In genomic region chr13:113945857-113946408, GRCh38 we compare ENCODE assay signal across 19 cellular contexts.
"Had no signal": no experiment of that assay in that cellular context is flagged by ENCODE, and none has a peak within 500 bp of the region (broad histone marks: within the 10 kb centered on the region; RNA-seq: fewer than 3 reads in every experiment).

No MANE protein-coding gene starts in this region.

- H3K9me3 ChIP-seq: ascending aorta, esophagus muscularis mucosa, gastroesophageal sphincter, heart left ventricle, left ventricle myocardium inferior, tibial nerve had no signal

- DNase-seq: activated CD4-positive, alpha-beta T cell treated with anti-CD3 and anti-CD28 coated beads, Interleukin-2, amount 50 U/mL, for 1 hour; activated CD8-positive, alpha-beta memory T cell treated with anti-CD3 and anti-CD28 coated beads, Interleukin-2, amount 50 U/mL, for 4 hours; activated effector memory CD4-positive, alpha-beta T cell treated with Interleukin-2 at 50 U/mL for 16 hours; activated naive CD4-positive, alpha-beta T cell treated with anti-CD3 and anti-CD28 coated beads, Interleukin-2, amount 10 ng/mL, durations not matched to agents 7 days and 5 days; activated T-cell treated with anti-CD3 and anti-CD28 coated beads, Interleukin-2, amount 50 U/mL, for 4 hours; cerebellar nuclear complex; effector CD8-positive, alpha-beta T cell; left ventricle myocardium inferior; stimulated activated CD8-positive, alpha-beta memory T cell treated with anti-CD3 and anti-CD28 coated beads, Interleukin-4, amount 100 ng/mL, for 48 hours; stimulated activated naive CD4-positive, alpha-beta T cell; T-cell; T1000 had no signal

- H3K4me3 ChIP-seq: ascending aorta, esophagus muscularis mucosa, gastroesophageal sphincter, heart left ventricle, left ventricle myocardium inferior, tibial nerve had no signal

- H3K9me3 Mint-ChIP-seq: activated naive CD4-positive, alpha-beta T cell treated with anti-CD3 and anti-CD28 coated beads, Interleukin-2, amount 10 ng/mL, durations not matched to agents 7 days and 5 days; activated T-cell treated with anti-CD3 and anti-CD28 coated beads, Interleukin-2, amount 50 U/mL, for 4 hours; T-cell had no signal

- ATAC-seq: activated CD4-positive, CD25-positive, alpha-beta regulatory T cell treated with anti-CD3 and anti-CD28 coated beads, Interleukin-2, amount 50 U/mL, for 24 hours; activated T-cell treated with anti-CD3 and anti-CD28 coated beads, Interleukin-2, amount 50 U/mL, for 4 hours; gastroesophageal sphincter; heart left ventricle; T-cell had no signal

- H3K4me3 Mint-ChIP-seq: activated naive CD4-positive, alpha-beta T cell treated with anti-CD3 and anti-CD28 coated beads, Interleukin-2, amount 10 ng/mL, durations not matched to agents 7 days and 5 days; activated T-cell treated with anti-CD3 and anti-CD28 coated beads, Interleukin-2, amount 50 U/mL, for 4 hours; T-cell had no signal

- H3K4me1 ChIP-seq: parathyroid adenoma had no signal

- H2AFZ ChIP-seq: parathyroid adenoma had no signal

- H3K27me3 Mint-ChIP-seq: activated naive CD4-positive, alpha-beta T cell treated with anti-CD3 and anti-CD28 coated beads, Interleukin-2, amount 10 ng/mL, durations not matched to agents 7 days and 5 days; T-cell had no signal

- H3K27me3 ChIP-seq: ascending aorta, esophagus muscularis mucosa, gastroesophageal sphincter, heart left ventricle, tibial nerve had no signal

- H3K9ac ChIP-seq: parathyroid adenoma had no signal

- H3K27ac ChIP-seq: ascending aorta, heart left ventricle, left ventricle myocardium inferior, parathyroid adenoma had no signal

- H3K36me3 Mint-ChIP-seq: T-cell had no signal

- H3K79me2 ChIP-seq: parathyroid adenoma had no signal

- H3K36me3 ChIP-seq: ascending aorta, esophagus muscularis mucosa, gastroesophageal sphincter, heart left ventricle, left ventricle myocardium inferior, tibial nerve had no signal
